In the genomic region with DNA sequence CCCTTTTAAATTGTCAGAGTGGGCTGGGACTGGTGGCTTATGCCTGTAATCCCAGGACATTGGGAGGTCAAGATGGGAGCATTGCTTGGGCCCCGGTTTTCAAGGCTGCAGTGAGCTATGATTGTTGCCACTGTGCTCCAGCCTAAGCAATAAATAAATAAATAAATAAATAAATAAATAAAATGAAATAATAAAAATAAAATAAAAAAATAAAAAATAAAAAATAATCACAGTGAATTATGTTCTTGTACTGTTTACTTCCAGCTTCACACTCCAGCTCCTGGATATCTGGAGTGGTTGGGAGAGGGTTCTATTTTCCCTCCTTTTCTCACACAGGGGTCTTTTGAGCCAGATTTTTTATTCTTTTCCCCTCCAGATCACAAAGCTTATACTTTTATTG, we compare ENCODE assay signal across 1 cellular context.
TF ChIP-seq lines count a peak whose summit lies in the region.

No MANE protein-coding gene starts in this region.

TF ChIP-seq in endothelial cell of umbilical vein, 7 proteins besides CTCF, POLR2A, EP300 and RAD21:
- TF ChIP-seq POLR2AphosphoS5 (IDR thresholded peaks at IDR 0.05; ENCODE audit: insufficient read depth, low read depth, low read length) (no peak), JUN (IDR thresholded peaks at IDR 0.05; ENCODE audit: borderline replicate concordance, insufficient read depth, insufficient read length, low read depth) (no peak), EZH2 (IDR thresholded peaks at IDR 0.05; ENCODE audit: borderline replicate concordance, low read depth, low read length, severe bottlenecking) (no peak), MYC (IDR thresholded peaks at IDR 0.05; ENCODE audit: low read depth, low read length) (no peak), FOS (IDR thresholded peaks at IDR 0.05; ENCODE audit: borderline replicate concordance, insufficient read depth, low read length) (no peak), GATA2 (IDR thresholded peaks at IDR 0.05; ENCODE audit: insufficient read depth, insufficient read length, low read depth, low read length) (no peak), MAX (IDR thresholded peaks at IDR 0.05; ENCODE audit: insufficient read depth, insufficient read length) (no peak)
